ENCODE assay signal across 8 cellular contexts in the genomic region with DNA sequence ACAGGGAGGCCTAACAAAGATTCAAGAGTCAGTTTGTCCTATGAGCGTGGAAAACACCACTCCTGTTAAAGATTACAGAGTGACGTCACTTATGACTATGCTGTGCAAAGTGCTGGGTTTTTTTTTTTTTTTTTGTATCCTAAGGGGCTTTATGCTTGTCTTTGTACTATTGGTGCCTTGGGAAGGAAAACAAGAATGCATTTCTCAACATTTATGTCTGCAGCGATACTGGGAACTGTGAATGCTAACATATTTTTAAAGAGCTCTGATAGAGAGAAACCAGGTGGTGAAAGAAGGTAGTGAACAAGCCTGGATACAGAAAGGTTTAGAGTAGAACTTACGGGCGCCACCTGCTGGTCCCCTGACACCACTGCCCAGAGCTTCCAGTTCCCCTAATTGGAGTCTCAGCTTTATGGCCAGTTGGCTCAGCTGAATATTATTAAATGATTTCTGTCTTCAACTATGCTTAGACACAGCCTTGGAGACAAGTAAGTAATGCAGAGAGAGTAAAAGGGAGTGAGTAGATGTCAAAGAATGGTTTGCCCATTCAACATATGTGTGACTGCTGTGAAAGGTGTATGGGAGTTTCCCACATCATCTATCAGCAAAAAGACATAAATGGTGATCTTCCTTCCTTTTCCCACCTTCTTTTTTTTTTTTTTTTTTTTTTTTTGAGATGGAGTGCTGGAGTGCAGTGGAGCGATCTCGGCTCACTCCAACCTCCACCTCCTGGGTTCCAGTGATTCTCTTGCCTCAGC.
DNase-seq lines count a peak whose midpoint lies in the region; ATAC-seq, FAIRE-seq and TF ChIP-seq lines count a peak whose summit lies in the region.

No MANE protein-coding gene starts in this region.

- no peaks in the 10 kb centered on the region for H3K9me3 Mint-ChIP-seq in natural killer cell
- H3K9me3 Mint-ChIP-seq in stimulated activated naive B cell treated with anti-CD40 and anti-IgM and Interleukin-4, amounts not matched to agents 10 μg/mL and 1 μg/mL and 100 μg/mL, for 72 hours, result peaks cover 4 to 6% of the 10 kb centered on the region in 2 donors

- H3K27me3 Mint-ChIP-seq in natural killer cell (ENCODE audit: low read depth in 2 of 2), result no peaks in the 10 kb centered on the region
- H3K27me3 Mint-ChIP-seq in stimulated activated naive B cell treated with anti-CD40 and anti-IgM and Interleukin-4, amounts not matched to agents 10 μg/mL and 1 μg/mL and 100 μg/mL, for 72 hours, result no peaks in the 10 kb centered on the region

- peak; percentile 90 for TF ChIP-seq CTCF in natural killer cell (IDR thresholded peaks at IDR 0.05)

- no peaks in the 10 kb centered on the region for H3K36me3 Mint-ChIP-seq in natural killer cell
- peaks cover 5 to 9% of the 10 kb centered on the region in 2 donors for H3K36me3 Mint-ChIP-seq in stimulated activated naive B cell treated with anti-CD40 and anti-IgM and Interleukin-4, amounts not matched to agents 10 μg/mL and 1 μg/mL and 100 μg/mL, for 72 hours

- FAIRE-seq in HTR-8/SVneo (lab: Jason Lieb, UNC), result no peak

- no peak overlapping the region for H3K27ac Mint-ChIP-seq in natural killer cell
- H3K27ac Mint-ChIP-seq in stimulated activated naive B cell treated with anti-CD40 and anti-IgM and Interleukin-4, amounts not matched to agents 10 μg/mL and 1 μg/mL and 100 μg/mL, for 72 hours, result peak overlapping the region; percentile 17

- TF ChIP-seq POLR2A in erythroblast (IDR thresholded peaks at IDR 0.05; ENCODE audit: low read length), result no peak

- H3K4me3 Mint-ChIP-seq in natural killer cell, result peak overlapping the region; percentile 61
- peak overlapping the region; percentile 23 for H3K4me3 Mint-ChIP-seq in stimulated activated naive B cell treated with anti-CD40 and anti-IgM and Interleukin-4, amounts not matched to agents 10 μg/mL and 1 μg/mL and 100 μg/mL, for 72 hours

- ATAC-seq in GM21515 (IDR thresholded peaks at IDR 0.05; ENCODE audit: unreplicated experiment) (peak; percentile 99), natural killer cell (peak; percentile 83 to 99 (median 96))
- ATAC-seq in stimulated activated naive B cell treated with anti-CD40 and anti-IgM and Interleukin-4, amounts not matched to agents 10 μg/mL and 1 μg/mL and 100 μg/mL, for 72 hours (replicated peaks), result peak; percentile 99

- peaks cover 5 to 10% of the 10 kb centered on the region in 2 donors for H3K4me1 Mint-ChIP-seq in natural killer cell
- peaks cover 4 to 14% of the 10 kb centered on the region in 2 donors for H3K4me1 Mint-ChIP-seq in stimulated activated naive B cell treated with anti-CD40 and anti-IgM and Interleukin-4, amounts not matched to agents 10 μg/mL and 1 μg/mL and 100 μg/mL, for 72 hours

- intact Hi-C loops in natural killer cell (cut with micrococcal nuclease), result loop anchor here (1.0 to 2.0 kb wide), 3 partner anchors 282 to 645 kb away; no protein-coding TSS in a partner anchor

- peak; percentile 75 for DNase-seq in DMS114 treated with DMSO at 0.1 percent for 48 hours (lab: John Stamatoyannopoulos, UW; ENCODE audit: unreplicated experiment)
- peak; percentile 61 for DNase-seq in HTR-8/SVneo (ENCODE audit: insufficient read length, low spot score)
- DNase-seq in OCI-M1 (lab: John Stamatoyannopoulos, UW), result peak; percentile 88
- peak; percentile 65 for DNase-seq in activated T-cell treated with anti-CD3 and anti-CD28 coated beads for 4 hours
- peak; percentile 63 to 80 for DNase-seq in erythroblast (lab: John Stamatoyannopoulos, UW)
- peak; percentile 65 for DNase-seq in natural killer cell
- peak; percentile 65 for DNase-seq in stimulated activated naive B cell treated with anti-CD40 and anti-IgM and Interleukin-4, amounts not matched to agents 10 μg/mL and 1 μg/mL and 100 μg/mL, for 72 hours

Comparison
In these comparisons a context has a peak if more than half of its experiments do, and no peak if none do; other contexts are left out.
1. Peak in every context shown above with its lines: DNase-seq and ATAC-seq.